In genomic region chr16:2429037-2429770, GRCh38 we compare ENCODE assay signal across 7 cellular contexts.
DNase-seq lines count a peak whose midpoint lies in the region; ATAC-seq lines count a peak whose summit lies in the region.

CCNF (plus strand) TSS chr16:2429447; CDS start chr16:2429482, 35 bp downstream.

- ATAC-seq in GM18508 (IDR thresholded peaks at IDR 0.05; ENCODE audit: insufficient read depth, unreplicated experiment) (peak; percentile 43), HG02973 (IDR thresholded peaks at IDR 0.05; ENCODE audit: unreplicated experiment) (peak; percentile 75)

- DNase-seq in NCI-H2029 (lab: John Stamatoyannopoulos, UW): peak; percentile 88
- peak; percentile 96 for DNase-seq in T1000 (lab: John Stamatoyannopoulos, UW)
- peak; percentile 99 for DNase-seq in astrocyte of the hippocampus (ENCODE audit: low read depth, low spot score)
- DNase-seq in hippocampal formation (lab: John Stamatoyannopoulos, UW): peak; percentile 96 to 97
- peak; percentile 99 for DNase-seq in retina

Comparison
In these comparisons a context has a peak if more than half of its experiments do, and no peak if none do; other contexts are left out.
1. Peak in every context shown above with its lines: DNase-seq and ATAC-seq.